In the genomic region with DNA sequence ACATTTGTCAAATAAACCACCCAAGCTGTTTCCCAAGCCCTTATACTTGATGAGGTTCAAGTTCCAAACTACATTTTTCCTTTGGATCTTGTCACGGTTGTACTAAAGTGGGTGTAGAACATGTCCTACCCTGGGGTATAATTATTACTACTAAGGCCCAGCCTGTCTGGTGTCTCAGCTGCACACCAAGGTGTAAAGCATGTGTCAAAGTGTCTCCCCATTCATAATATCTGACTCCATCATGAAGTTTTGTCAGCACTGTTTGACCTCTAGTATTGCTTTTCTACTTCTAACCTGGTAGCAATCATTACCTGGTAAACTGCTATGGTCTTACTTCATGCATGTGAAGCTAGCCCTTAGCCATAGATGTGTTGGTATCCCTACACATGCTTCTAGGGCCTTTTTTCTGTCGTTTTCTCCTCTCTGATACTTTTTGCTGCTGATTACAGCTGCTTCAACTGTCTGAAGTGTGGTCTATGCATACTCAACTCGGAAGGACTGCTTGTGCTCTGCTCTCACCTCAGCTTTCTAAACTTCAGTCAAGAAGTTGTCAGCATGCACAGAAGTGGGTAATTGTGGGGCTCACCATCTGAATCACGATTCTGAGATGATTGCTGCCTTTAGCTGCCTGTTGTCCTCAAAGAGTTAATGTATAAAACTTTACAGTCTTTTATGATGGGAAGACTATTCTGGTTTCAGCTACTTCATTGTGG, we compare ENCODE assay signal across 11 cellular contexts.
DNase-seq lines count a peak whose midpoint lies in the region; ATAC-seq, FAIRE-seq and TF ChIP-seq lines count a peak whose summit lies in the region.
"Had no signal": no experiment of that assay in that cellular context is flagged by ENCODE, and none has a peak within 500 bp of the region (broad histone marks: within the 10 kb centered on the region; RNA-seq: fewer than 3 reads in every experiment).

No MANE protein-coding gene starts in this region.

- no peak overlapping the region for H3K27ac ChIP-seq in keratinocyte (ENCODE audit: control insufficient read depth, insufficient read depth, low read length)
- no peak overlapping the region for H3K27ac ChIP-seq in upper lobe of left lung
- H3K27ac ChIP-seq: ascending aorta, prostate gland had no signal

- no peak for DNase-seq in keratinocyte (ENCODE audit: low read depth, low spot score)
- no peak for DNase-seq in NCI-H2029 treated with DMSO at 0.1 percent for 48 hours (lab: John Stamatoyannopoulos, UW)
- no peak for DNase-seq in DMS 273 (lab: John Stamatoyannopoulos, UW; ENCODE audit: unreplicated experiment)
- no peak for DNase-seq in upper lobe of left lung
- DNase-seq in DMS79 treated with DMSO at 0.1 percent for 48 hours (lab: John Stamatoyannopoulos, UW) = no peak
- DNase-seq: NCI-H748 treated with DMSO at 0.1 percent for 48 hours had no signal

- no peaks in the 10 kb centered on the region for H3K36me3 ChIP-seq in keratinocyte (ENCODE audit: control insufficient read depth in 2 of 2, extremely low read depth in 1 of 2, insufficient read depth in 2 of 2, low read length in 2 of 2)
- H3K36me3 ChIP-seq in upper lobe of left lung = no peaks in the 10 kb centered on the region
- H3K36me3 ChIP-seq: ascending aorta, prostate gland had no signal

- H3K4me1 ChIP-seq in keratinocyte (ENCODE audit: control insufficient read depth, extremely low read depth, insufficient read depth, low read length) = no peaks in the 10 kb centered on the region
- no peaks in the 10 kb centered on the region for H3K4me1 ChIP-seq in upper lobe of left lung
- H3K4me1 ChIP-seq: ascending aorta had no signal

- H3K9me3 ChIP-seq in keratinocyte (ENCODE audit: control insufficient read depth, low read depth, low read length) (no peaks in the 10 kb centered on the region), upper lobe of left lung (no peaks in the 10 kb centered on the region)
- H3K9me3 ChIP-seq: ascending aorta, prostate gland had no signal

- TF ChIP-seq CTCF in keratinocyte (optimal IDR thresholded peaks at IDR 0.05 in 1 of 3, IDR thresholded peaks at IDR 0.05 in 1 of 3, conservative IDR thresholded peaks at IDR 0.05 in 1 of 3; ENCODE audit: extremely low read depth in 1 of 3, insufficient read depth in 2 of 3, low read length in 3 of 3) = no peak
- TF ChIP-seq CTCF in upper lobe of left lung (IDR thresholded peaks at IDR 0.05) = no peak

- H3K9ac ChIP-seq in keratinocyte (ENCODE audit: control insufficient read depth, extremely low read depth, insufficient read depth, low read length) = no peak overlapping the region

- no peaks in the 10 kb centered on the region for H3K9me1 ChIP-seq in keratinocyte (ENCODE audit: control insufficient read depth, extremely low read depth, insufficient read depth, low read length)

- 55 to 62% methylated on average over 4 of the region's 4 CpGs for WGBS in upper lobe of left lung, 2 donors

- dilution Hi-C loops in keratinocyte (cut with MboI; ENCODE audit: extremely low pct_ligation_motif_present, low sequenced_read_pairs) = no loop called here

- H2AFZ ChIP-seq in keratinocyte (ENCODE audit: control insufficient read depth, low read length) = no peak overlapping the region

- no peaks in the 10 kb centered on the region for H4K20me1 ChIP-seq in keratinocyte (ENCODE audit: control insufficient read depth, extremely low read depth, insufficient read depth, low read length)

- H3K27me3 ChIP-seq in keratinocyte (ENCODE audit: control insufficient read depth, extremely low read depth, insufficient read depth, low read length) = no peaks in the 10 kb centered on the region
- no peaks in the 10 kb centered on the region for H3K27me3 ChIP-seq in upper lobe of left lung
- H3K27me3 ChIP-seq: ascending aorta had no signal

- no peak overlapping the region for H3K4me3 ChIP-seq in keratinocyte (ENCODE audit: control insufficient read depth in 2 of 3, extremely low read depth in 1 of 3, insufficient read depth in 2 of 3, low read depth in 1 of 3, low read length in 3 of 3)
- H3K4me3 ChIP-seq in upper lobe of left lung = no peak overlapping the region
- H3K4me3 ChIP-seq: ascending aorta, prostate gland had no signal

- no peaks in the 10 kb centered on the region for H3K79me2 ChIP-seq in keratinocyte (ENCODE audit: control insufficient read depth, insufficient read depth, low read length)

- ATAC-seq in GM18867 (IDR thresholded peaks at IDR 0.05; ENCODE audit: unreplicated experiment) = peak; percentile 65
- peak; percentile 83 for ATAC-seq in GM21717 (IDR thresholded peaks at IDR 0.05; ENCODE audit: unreplicated experiment)
- ATAC-seq in HG03571 (IDR thresholded peaks at IDR 0.05; ENCODE audit: unreplicated experiment) = peak; percentile 65
- ATAC-seq in upper lobe of left lung (ENCODE audit: low FRiP score in 2 of 2) = no peak

- FAIRE-seq in keratinocyte (lab: Jason Lieb, UNC) = peak; percentile 43

- no peak overlapping the region for H3K4me2 ChIP-seq in keratinocyte (ENCODE audit: control insufficient read depth, extremely low read depth, insufficient read depth, low read depth, low read length)

- no peak for TF ChIP-seq POLR2A in upper lobe of left lung (IDR thresholded peaks at IDR 0.05)

- no peak for TF ChIP-seq EP300 in upper lobe of left lung (IDR thresholded peaks at IDR 0.05)

Comparison
In these comparisons a context has a peak if more than half of its experiments do, and no peak if none do; other contexts are left out.
1. ATAC-seq: peak in GM18867 (single experiment), GM21717 (single experiment) and HG03571 (single experiment); none in upper lobe of left lung (0 of 2).